In genomic region chr9:31304576-31304975, GRCh38 we compare ENCODE assay signal across 17 cellular contexts.
A peak's percentile ranks its signal among the peaks of the same experiment; 100 is the strongest.
DNase-seq lines count a peak whose midpoint lies in the region; ATAC-seq lines count a peak whose summit lies in the region.
"Had no signal": no experiment of that assay in that cellular context is flagged by ENCODE, and none has a peak within 500 bp of the region (broad histone marks: within the 10 kb centered on the region; RNA-seq: fewer than 3 reads in every experiment).

No MANE protein-coding gene starts in this region.

- H3K36me3 Mint-ChIP-seq in activated T-cell treated with anti-CD3 and anti-CD28 coated beads, Interleukin-2, amount 50 U/mL, for 24 hours (ENCODE audit: low read depth) = no peaks in the 10 kb centered on the region
- H3K36me3 Mint-ChIP-seq in activated naive CD4-positive, alpha-beta T cell treated with anti-CD3 and anti-CD28 coated beads for 36 hours (ENCODE audit: low read depth) = no peaks in the 10 kb centered on the region
- H3K36me3 Mint-ChIP-seq: CD4-positive, alpha-beta memory T cell had no signal

- no peaks in the 10 kb centered on the region for H3K9me3 Mint-ChIP-seq in activated T-cell treated with anti-CD3 and anti-CD28 coated beads, Interleukin-2, amount 50 U/mL, for 24 hours
- H3K9me3 Mint-ChIP-seq in activated naive CD4-positive, alpha-beta T cell treated with anti-CD3 and anti-CD28 coated beads for 36 hours = no peaks in the 10 kb centered on the region
- H3K9me3 Mint-ChIP-seq: T-helper 1 cell treated with Interleukin-12 subunit alpha and Interleukin-12 subunit beta and Interleukin-4 antibody, amounts not matched to agents 30 μg/mL and 1 μg/mL, for 36 hours had no signal

- H3K27ac Mint-ChIP-seq in activated T-cell treated with anti-CD3 and anti-CD28 coated beads, Interleukin-2, amount 50 U/mL, for 24 hours = no peak overlapping the region
- no peak overlapping the region for H3K27ac Mint-ChIP-seq in activated naive CD4-positive, alpha-beta T cell treated with anti-CD3 and anti-CD28 coated beads for 36 hours
- H3K27ac Mint-ChIP-seq: activated CD8-positive, alpha-beta T cell treated with anti-CD3 and anti-CD28 coated beads, Interleukin-2, amount 10 ng/mL, durations not matched to agents 7 days and 5 days; T-helper 1 cell treated with Interleukin-12 subunit alpha and Interleukin-12 subunit beta and Interleukin-4 antibody, amounts not matched to agents 30 μg/mL and 1 μg/mL, for 36 hours had no signal

- H3K27me3 Mint-ChIP-seq in activated T-cell treated with anti-CD3 and anti-CD28 coated beads, Interleukin-2, amount 50 U/mL, for 24 hours = no peaks in the 10 kb centered on the region
- no peaks in the 10 kb centered on the region for H3K27me3 Mint-ChIP-seq in activated naive CD4-positive, alpha-beta T cell treated with anti-CD3 and anti-CD28 coated beads for 36 hours (ENCODE audit: low read depth)
- H3K27me3 Mint-ChIP-seq: activated naive CD8-positive, alpha-beta T cell; CD4-positive, alpha-beta memory T cell had no signal

- CTCF ChIA-PET in activated naive CD4-positive, alpha-beta T cell treated with anti-CD3 and anti-CD28 coated beads for 36 hours (lab: Charles Lee) = interaction anchor here (0.6 kb wide), 1 partner anchor 14 kb away, joined by 3 read pairs; no protein-coding TSS in a partner anchor

- H3K4me3 Mint-ChIP-seq in activated T-cell treated with anti-CD3 and anti-CD28 coated beads, Interleukin-2, amount 50 U/mL, for 24 hours = no peak overlapping the region
- no peak overlapping the region for H3K4me3 Mint-ChIP-seq in activated naive CD4-positive, alpha-beta T cell treated with anti-CD3 and anti-CD28 coated beads for 36 hours
- H3K4me3 Mint-ChIP-seq: activated CD8-positive, alpha-beta T cell treated with anti-CD3 and anti-CD28 coated beads, Interleukin-2, amount 10 ng/mL, durations not matched to agents 7 days and 5 days; activated naive CD8-positive, alpha-beta T cell; T-helper 1 cell treated with Interleukin-12 subunit alpha and Interleukin-12 subunit beta and Interleukin-4 antibody, amounts not matched to agents 30 μg/mL and 1 μg/mL, for 36 hours had no signal

- ATAC-seq in GM21526 (IDR thresholded peaks at IDR 0.05; ENCODE audit: low FRiP score, unreplicated experiment) = no peak
- ATAC-seq: activated CD8-positive, alpha-beta T cell treated with anti-CD3 and anti-CD28 coated beads, Interleukin-2, amount 10 ng/mL, durations not matched to agents 7 days and 5 days; left colon had no signal

- DNase-seq in ELR (ENCODE audit: low read depth) (peak; percentile 1), NCI-H446 treated with DMSO at 0.1 percent for 48 hours (lab: John Stamatoyannopoulos, UW) (peak; percentile 67), dedifferentiated amniotic fluid mesenchymal stem cell (ENCODE audit: extremely low spot score) (peak; percentile 56), myocyte (ENCODE audit: low read depth) (peak; percentile 61)
- DNase-seq in activated T-cell treated with anti-CD3 and anti-CD28 coated beads, Interleukin-2, amount 50 U/mL, for 24 hours = no peak
- no peak for DNase-seq in stimulated activated CD4-positive, alpha-beta T cell treated with anti-CD3 and anti-CD28 coated beads, Interleukin-2, amount 100 ng/mL, for 48 hours
- no peak for DNase-seq in activated naive CD4-positive, alpha-beta T cell treated with anti-CD3 and anti-CD28 coated beads for 36 hours
- DNase-seq: activated CD8-positive, alpha-beta T cell treated with anti-CD3 and anti-CD28 coated beads, Interleukin-2, amount 10 ng/mL, durations not matched to agents 7 days and 5 days; CD4-positive, alpha-beta memory T cell; H7; left colon; NCI-H82; ovary; stimulated activated CD4-positive, alpha-beta T cell treated with anti-CD3 and anti-CD28 coated beads, Interleukin-4, amount 100 ng/mL, for 4 hours had no signal

- intact Hi-C loops in activated naive CD4-positive, alpha-beta T cell treated with anti-CD3 and anti-CD28 coated beads for 36 hours (cut with micrococcal nuclease) = loop anchor here (2.0 to 10.0 kb wide), 2 partner anchors 20 to 490 kb away; no protein-coding TSS in a partner anchor

- peaks cover 26% of the 10 kb centered on the region for H3K4me1 Mint-ChIP-seq in activated T-cell treated with anti-CD3 and anti-CD28 coated beads, Interleukin-2, amount 50 U/mL, for 24 hours (ENCODE audit: low read depth)
- H3K4me1 Mint-ChIP-seq in activated naive CD4-positive, alpha-beta T cell treated with anti-CD3 and anti-CD28 coated beads for 36 hours (ENCODE audit: low read depth) = peaks cover 19% of the 10 kb centered on the region

Comparison
In these comparisons a context has a peak if more than half of its experiments do, and no peak if none do; other contexts are left out.
1. DNase-seq: peak in ELR (single experiment), NCI-H446 treated with DMSO at 0.1 percent for 48 hours (single experiment), dedifferentiated amniotic fluid mesenchymal stem cell (single experiment) and myocyte (single experiment); none in activated T-cell treated with anti-CD3 and anti-CD28 coated beads, Interleukin-2, amount 50 U/mL, for 24 hours (single experiment), stimulated activated CD4-positive, alpha-beta T cell treated with anti-CD3 and anti-CD28 coated beads, Interleukin-2, amount 100 ng/mL, for 48 hours (0 of 2) and activated naive CD4-positive, alpha-beta T cell treated with anti-CD3 and anti-CD28 coated beads for 36 hours (single experiment).